ENCODE assay signal across 12 cellular contexts in the genomic region with DNA sequence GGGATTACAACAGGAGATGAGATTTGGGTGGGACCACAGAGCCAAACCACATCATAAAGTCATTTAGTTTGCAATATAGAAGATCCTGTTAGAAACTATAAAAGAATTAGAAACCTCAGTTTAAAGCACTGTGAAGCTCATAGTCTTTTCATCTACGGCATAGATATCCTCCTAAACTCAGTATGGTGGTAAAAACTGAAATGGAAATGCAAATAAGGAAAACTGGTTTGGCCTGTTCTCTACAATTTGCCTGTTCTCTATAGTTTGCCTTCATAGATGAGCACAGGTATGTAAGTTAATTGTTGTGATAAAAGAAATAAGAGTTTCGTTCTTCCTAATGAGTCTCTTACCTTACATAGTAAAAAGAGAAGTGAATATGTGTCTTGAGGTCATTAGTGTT.
DNase-seq lines count a peak whose midpoint lies in the region; ATAC-seq lines count a peak whose summit lies in the region.
"Had no signal": no experiment of that assay in that cellular context is flagged by ENCODE, and none has a peak within 500 bp of the region (broad histone marks: within the 10 kb centered on the region; RNA-seq: fewer than 3 reads in every experiment).

No MANE protein-coding gene starts in this region.

- DNase-seq in SIG-M5 treated with dmso at 0.1 percent for 504 hours (lab: John Stamatoyannopoulos, UW; ENCODE audit: unreplicated experiment) (peak; percentile 16), SIG-M5 (lab: John Stamatoyannopoulos, UW) (no peak), NCI-H526 (lab: John Stamatoyannopoulos, UW) (peak; percentile 91 to 92), activated T-cell treated with anti-CD3 and anti-CD28 coated beads for 4 hours (no peak), putamen (ENCODE audit: low spot score) (no peak)
- DNase-seq: CD8-positive, alpha-beta memory T cell; GF-D8; NCI-H2029 treated with DMSO at 0.1 percent for 48 hours; NCI-H2227 treated with DMSO at 0.1 percent for 48 hours had no signal

- ATAC-seq in esophagus mucosa (peak; percentile 48), GM21576 (IDR thresholded peaks at IDR 0.05; ENCODE audit: unreplicated experiment) (no peak)
- ATAC-seq: Panc1 had no signal

Comparison
In these comparisons a context has a peak if more than half of its experiments do, and no peak if none do; other contexts are left out.
1. DNase-seq: peak in SIG-M5 treated with dmso at 0.1 percent for 504 hours (single experiment) and NCI-H526 (2 of 2); none in SIG-M5 (single experiment), activated T-cell treated with anti-CD3 and anti-CD28 coated beads for 4 hours (single experiment) and putamen (single experiment).